13 cellular contexts compared by ENCODE assay signal in genomic region chr10:132465193-132465888, GRCh38.
A peak's percentile ranks its signal among the peaks of the same experiment; 100 is the strongest.
DNase-seq lines count a peak whose midpoint lies in the region; ATAC-seq and TF ChIP-seq lines count a peak whose summit lies in the region.
"Had no signal": no experiment of that assay in that cellular context is flagged by ENCODE, and none has a peak within 500 bp of the region (broad histone marks: within the 10 kb centered on the region; RNA-seq: fewer than 3 reads in every experiment).

No MANE protein-coding gene starts in this region.

- peaks cover 71% of the 10 kb centered on the region for H3K4me1 ChIP-seq in stomach smooth muscle (ENCODE audit: control insufficient read depth, insufficient read depth, low read length)

- H3K9ac ChIP-seq in stomach smooth muscle (ENCODE audit: low read length in 2 of 2), result no peak overlapping the region

- peak overlapping the region in 43 of 59 donors; percentile 3 to 92 (median 72) for H3K27ac ChIP-seq in dorsolateral prefrontal cortex
- peak overlapping the region; percentile 99 for H3K27ac ChIP-seq in stomach smooth muscle (ENCODE audit: low read length)

- H3K4me3 ChIP-seq in H7 (ENCODE audit: insufficient read depth, low read depth, low read length) (no peak overlapping the region), dorsolateral prefrontal cortex (no peak overlapping the region), stomach smooth muscle (ENCODE audit: low read length in 2 of 2) (peak overlapping the region in 1 of 2 donors; percentile 35), MG63 (no peak overlapping the region)

- intact Hi-C loops in dorsolateral prefrontal cortex (cut with DNase I) (no loop called here), left colon (cut with DNase I, micrococcal nuclease) (loop anchor here in 1 of 2 donors (10.0 kb wide), 1 partner anchor 169 kb away; no protein-coding TSS in a partner anchor)

- ATAC-seq in left colon (peak; percentile 30), GM18909 (IDR thresholded peaks at IDR 0.05; ENCODE audit: poor library complexity, unreplicated experiment) (no peak)

- no peak for TF ChIP-seq CTCF in dorsolateral prefrontal cortex (IDR thresholded peaks at IDR 0.05 in 54 of 56, conservative IDR thresholded peaks at IDR 0.05 in 2 of 56; ENCODE audit: low read depth in 1 of 56, partially characterized antibody in 56 of 56)

- peak; percentile 86 for DNase-seq in H7
- DNase-seq in dorsolateral prefrontal cortex, result no peak
- DNase-seq in left colon, result peak; percentile 51 to 67
- no peak for DNase-seq in MG63
- no peak for DNase-seq in NCI-H526 treated with DMSO at 0.1 percent for 48 hours (lab: John Stamatoyannopoulos, UW)
- no peak for DNase-seq in NAMALWA (ENCODE audit: low spot score)
- DNase-seq: activated CD4-positive, CD25-positive, alpha-beta regulatory T cell; activated naive CD8-positive, alpha-beta T cell treated with anti-CD3 and anti-CD28 coated beads for 36 hours; dermis blood vessel endothelial cell; NCI-H446; stimulated activated naive CD4-positive, alpha-beta T cell had no signal

- H3K27me3 ChIP-seq in H7 (ENCODE audit: control insufficient read depth, insufficient read depth, low read length) (no peaks in the 10 kb centered on the region), dorsolateral prefrontal cortex (no peaks in the 10 kb centered on the region), stomach smooth muscle (ENCODE audit: control insufficient read depth in 1 of 2, insufficient read depth in 2 of 2, low read length in 2 of 2) (no peaks in the 10 kb centered on the region), MG63 (no peaks in the 10 kb centered on the region)

- no peaks in the 10 kb centered on the region for H3K9me3 ChIP-seq in stomach smooth muscle (ENCODE audit: control insufficient read depth in 2 of 2, low read length in 2 of 2)
- no peaks in the 10 kb centered on the region for H3K9me3 ChIP-seq in MG63

- H3K36me3 ChIP-seq in H7 (replicated peaks; ENCODE audit: control insufficient read depth, insufficient read depth, low read length) (no peaks in the 10 kb centered on the region), stomach smooth muscle (ENCODE audit: control insufficient read depth in 2 of 2, insufficient read depth in 2 of 2, low read length in 2 of 2) (no peaks in the 10 kb centered on the region), MG63 (no peaks in the 10 kb centered on the region)

Comparison
In these comparisons a context has a peak if more than half of its experiments do, and no peak if none do; other contexts are left out.
1. DNase-seq: peak in H7 (single experiment) and left colon (2 of 2); none in dorsolateral prefrontal cortex (0 of 10), MG63 (single experiment), NCI-H526 treated with DMSO at 0.1 percent for 48 hours (single experiment) and NAMALWA (single experiment).